Comparison of ENCODE assay signal across 18 cellular contexts in genomic region chr10:101005869-101006567, GRCh38.
"Had no signal": no experiment of that assay in that cellular context is flagged by ENCODE, and none has a peak within 500 bp of the region (broad histone marks: within the 10 kb centered on the region; RNA-seq: fewer than 3 reads in every experiment).

No MANE protein-coding gene starts in this region.

- H3K9me3 Mint-ChIP-seq: activated CD4-positive, alpha-beta memory T cell treated with anti-CD3 and anti-CD28 coated beads for 36 hours; activated T-cell treated with anti-CD3 and anti-CD28 coated beads, Interleukin-2, amount 50 U/mL, for 24 hours; central memory CD8-positive, alpha-beta T cell; naive B cell; stimulated activated naive CD8-positive, alpha-beta T cell treated with anti-CD3 and anti-CD28 coated beads, Interleukin-15, Interleukin-2, amounts not matched to agents 100 ng/mL and 50 ng/mL, for 24 hours had no signal

- DNase-seq: activated CD4-positive, alpha-beta memory T cell treated with anti-CD3 and anti-CD28 coated beads for 36 hours; activated effector memory CD4-positive, alpha-beta T cell treated with Interleukin-2 at 50 U/mL for 16 hours; activated naive CD4-positive, alpha-beta T cell treated with anti-CD3 and anti-CD28 coated beads, Interleukin-2, amount 50 U/mL, for 16 hours; activated T-cell treated with anti-CD3 and anti-CD28 coated beads, Interleukin-2, amount 50 U/mL, for 24 hours; adrenal gland; cortex of kidney; effector CD8-positive, alpha-beta T cell; esophagus squamous epithelium; glutamatergic neuron; kidney glomerular epithelial cell; mammary epithelial cell; naive B cell; T-helper 1 cell had no signal

- H3K4me2 ChIP-seq: SK-N-SH had no signal

- H3K4me3 Mint-ChIP-seq: activated CD4-positive, alpha-beta memory T cell treated with anti-CD3 and anti-CD28 coated beads for 36 hours; activated T-cell treated with anti-CD3 and anti-CD28 coated beads, Interleukin-2, amount 50 U/mL, for 24 hours; central memory CD8-positive, alpha-beta T cell; naive B cell; stimulated activated naive CD8-positive, alpha-beta T cell treated with anti-CD3 and anti-CD28 coated beads, Interleukin-15, Interleukin-2, amounts not matched to agents 100 ng/mL and 50 ng/mL, for 24 hours had no signal

- H3K27ac ChIP-seq: testis, VCaP had no signal

- H3K9me3 ChIP-seq: adrenal gland, esophagus squamous epithelium, SK-N-SH, testis had no signal

- H3K27me3 Mint-ChIP-seq: activated CD4-positive, alpha-beta memory T cell treated with anti-CD3 and anti-CD28 coated beads for 36 hours; activated T-cell treated with anti-CD3 and anti-CD28 coated beads, Interleukin-2, amount 50 U/mL, for 24 hours; central memory CD8-positive, alpha-beta T cell; naive B cell; stimulated activated naive CD8-positive, alpha-beta T cell treated with anti-CD3 and anti-CD28 coated beads, Interleukin-15, Interleukin-2, amounts not matched to agents 100 ng/mL and 50 ng/mL, for 24 hours had no signal

- H3K36me3 Mint-ChIP-seq: activated CD4-positive, alpha-beta memory T cell treated with anti-CD3 and anti-CD28 coated beads for 36 hours; naive B cell had no signal

- H3K27me3 ChIP-seq: adrenal gland, esophagus squamous epithelium, testis had no signal

- H3K9ac ChIP-seq: SK-N-SH had no signal

- H3K27ac Mint-ChIP-seq: activated CD4-positive, alpha-beta memory T cell treated with anti-CD3 and anti-CD28 coated beads for 36 hours; activated T-cell treated with anti-CD3 and anti-CD28 coated beads, Interleukin-2, amount 50 U/mL, for 24 hours; naive B cell; stimulated activated naive CD8-positive, alpha-beta T cell treated with anti-CD3 and anti-CD28 coated beads, Interleukin-15, Interleukin-2, amounts not matched to agents 100 ng/mL and 50 ng/mL, for 24 hours had no signal

- H3K4me3 ChIP-seq: adrenal gland, esophagus squamous epithelium, testis had no signal
